In the genomic region with DNA sequence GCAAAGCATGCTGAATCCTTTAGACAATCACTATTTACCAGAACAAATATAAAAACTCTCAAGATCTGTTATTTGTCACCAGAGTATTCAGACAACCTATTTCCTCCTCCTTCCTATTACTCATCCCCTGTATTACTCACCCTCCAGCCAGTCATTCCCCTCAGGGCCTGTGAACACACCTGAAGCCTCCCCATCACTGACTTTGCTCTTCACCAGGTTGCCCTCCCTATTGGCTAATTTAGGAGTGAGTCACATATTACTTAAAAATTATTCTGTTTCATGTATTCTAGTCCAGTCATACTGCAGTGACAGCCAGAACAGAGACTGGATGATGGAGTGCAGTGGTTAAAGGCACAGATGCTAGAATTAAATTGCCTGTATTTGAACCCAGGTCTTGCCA, we compare ENCODE assay signal across 9 cellular contexts. TPM values are rescaled to one million over a fixed set of nuclear protein-coding genes. Genes with fewer than 3 reads are reported as not detected.
DNase-seq lines count a peak whose midpoint lies in the region; ATAC-seq, FAIRE-seq and TF ChIP-seq lines count a peak whose summit lies in the region.
"Had no signal": no experiment of that assay in that cellular context is flagged by ENCODE, and none has a peak within 500 bp of the region (broad histone marks: within the 10 kb centered on the region; RNA-seq: fewer than 3 reads in every experiment).

No MANE protein-coding gene starts in this region.

- H3K9me3 Mint-ChIP-seq in T-helper 2 cell treated with Interferon-gamma antibody and Interleukin-4, amounts not matched to agents 5 μg/mL and 100 μg/mL, for 36 hours: no peaks in the 10 kb centered on the region

- no peaks in the 10 kb centered on the region for H3K27me3 ChIP-seq in K562 (ENCODE audit: control insufficient read depth in 2 of 2, insufficient read depth in 2 of 2, low read length in 2 of 2)

- H3K4me3 Mint-ChIP-seq in T-helper 2 cell treated with Interferon-gamma antibody and Interleukin-4, amounts not matched to agents 5 μg/mL and 100 μg/mL, for 36 hours: peak overlapping the region; percentile 13

- TF ChIP-seq EP300 in K562 (IDR thresholded peaks at IDR 0.05; ENCODE audit: low read length): no peak

- peaks cover 12% of the 10 kb centered on the region for H3K9me3 ChIP-seq in K562 (replicated peaks; ENCODE audit: control insufficient read depth, insufficient read depth, low read depth, low read length)

- no peak for ATAC-seq in K562
- no peak for ATAC-seq in HG03039 (IDR thresholded peaks at IDR 0.05; ENCODE audit: unreplicated experiment)

- intact Hi-C loops in K562 (cut with micrococcal nuclease): loop anchor here (10.0 kb wide), 1 partner anchor 73 kb away; no protein-coding TSS in a partner anchor

- peak overlapping the region; percentile 81 for H3K27ac Mint-ChIP-seq in T-helper 2 cell treated with Interferon-gamma antibody and Interleukin-4, amounts not matched to agents 5 μg/mL and 100 μg/mL, for 36 hours

- POLR2A ChIA-PET in K562 (lab: Yijun Ruan, JAX): no interaction called here

- H4K20me1 ChIP-seq in K562 (replicated peaks; ENCODE audit: control insufficient read depth, insufficient read depth, low read length): no peaks in the 10 kb centered on the region

- FAIRE-seq in H54 (lab: Jason Lieb, UNC): peak; percentile 60
- no peak for FAIRE-seq in K562 (lab: Jason Lieb, UNC)

- no peaks in the 10 kb centered on the region for H3K9me1 ChIP-seq in K562 (ENCODE audit: control insufficient read depth, insufficient read depth, low read length)

- TF ChIP-seq POLR2A in H54 (IDR thresholded peaks at IDR 0.05; ENCODE audit: low read depth, low read length): no peak
- TF ChIP-seq POLR2A in K562 (conservative IDR thresholded peaks at IDR 0.05): no peak

- no peak overlapping the region for H3K4me3 ChIP-seq in K562

- H3K4me2 ChIP-seq in K562 (ENCODE audit: insufficient read depth, low read length): no peak overlapping the region

- BruUV-seq in K562 (replicated peaks; lab: Mats Ljungman, UMichigan): no TSS peak

- 0 out of 2 replicates have a peak overlapping the region, but pooled peaks have one; percentile 45 for H2AFZ ChIP-seq in K562 (ENCODE audit: low read depth, low read length)

- TF ChIP-seq RAD21 in K562 (CRISPR knock-in tag; conservative IDR thresholded peaks at IDR 0.05 in 1 of 2, IDR thresholded peaks at IDR 0.05 in 1 of 2): no peak

- CTCF ChIA-PET in K562 (lab: Yijun Ruan, JAX; ENCODE audit: low intra/inter-chr PET ratio): no interaction called here

- H3K4me1 ChIP-seq in K562 (replicated peaks in 1 of 2; ENCODE audit: control insufficient read depth in 2 of 2, insufficient read depth in 2 of 2, low read length in 2 of 2): peaks cover 0 to 5% of the 10 kb centered on the region in 2 experiments; a peak in 3 of 5 replicates

- no peak overlapping the region for H3K9ac ChIP-seq in K562 (ENCODE audit: insufficient read depth in 1 of 2, low read depth in 2 of 2, low read length in 2 of 2)

- peaks cover 15% of the 10 kb centered on the region for H3K36me3 Mint-ChIP-seq in T-helper 2 cell treated with Interferon-gamma antibody and Interleukin-4, amounts not matched to agents 5 μg/mL and 100 μg/mL, for 36 hours (ENCODE audit: low read depth)

- H3K79me2 ChIP-seq in K562 (ENCODE audit: control insufficient read depth, insufficient read depth, low read length): peaks cover 13% of the 10 kb centered on the region

- in situ Hi-C loops in K562 (cut with MboI): no loop called here

- peaks cover 55% of the 10 kb centered on the region for H3K4me1 Mint-ChIP-seq in T-helper 2 cell treated with Interferon-gamma antibody and Interleukin-4, amounts not matched to agents 5 μg/mL and 100 μg/mL, for 36 hours (ENCODE audit: low read depth)

- H3K27me3 Mint-ChIP-seq in T-helper 2 cell treated with Interferon-gamma antibody and Interleukin-4, amounts not matched to agents 5 μg/mL and 100 μg/mL, for 36 hours (ENCODE audit: low read depth): no peaks in the 10 kb centered on the region

- DNase-seq in H54 (ENCODE audit: insufficient read length, low spot score): peak; percentile 57
- DNase-seq in T-helper 2 cell treated with Interferon-gamma antibody and Interleukin-4, amounts not matched to agents 5 μg/mL and 100 μg/mL, for 36 hours (ENCODE audit: low spot score): peak; percentile 66
- DNase-seq in K562 (ENCODE audit: extremely low read depth in 1 of 4, low spot score in 3 of 4): peak in 1 of 4 experiments; percentile 23
- peak; percentile 74 for DNase-seq in stimulated activated CD4-positive, alpha-beta T cell treated with anti-CD3 and anti-CD28 coated beads, Interleukin-15, amount 100 ng/mL, for 24 hours
- DNase-seq in HuH-7 (ENCODE audit: low spot score): no peak
- no peak for DNase-seq in COLO829 (ENCODE audit: low spot score)
- DNase-seq in GM19238 (ENCODE audit: insufficient read length, low spot score): no peak
- DNase-seq: NCI-H1436 had no signal

- no peak for TF ChIP-seq CTCF in K562 (IDR thresholded peaks at IDR 0.05 in 2 of 3, conservative IDR thresholded peaks at IDR 0.05 in 1 of 3; ENCODE audit: insufficient read depth in 2 of 3, low read depth in 1 of 3, low read length in 3 of 3)

- H3K36me3 ChIP-seq in K562 (ENCODE audit: control insufficient read depth, insufficient read depth, low read length): 0 out of 3 replicates have a peak, but pooled peaks cover under 1% of the 10 kb centered on the region

- no peak overlapping the region for H3K27ac ChIP-seq in K562 (ENCODE audit: extremely low read depth, low read depth, low read length)

TF ChIP-seq in K562, 482 proteins besides CTCF, POLR2A, EP300 and RAD21 (continues in another document):
- TF ChIP-seq CEBPG (CRISPR knock-in tag; IDR thresholded peaks at IDR 0.05) (no peak), CEBPG (tag; conservative IDR thresholded peaks at IDR 0.05 in 1 of 2, IDR thresholded peaks at IDR 0.05 in 1 of 2) (no peak), ZNF668 (CRISPR knock-in tag; IDR thresholded peaks at IDR 0.05) (no peak), PHF21A (IDR thresholded peaks at IDR 0.05; ENCODE audit: borderline replicate concordance, low read depth) (no peak), ZNF436 (CRISPR knock-in tag; IDR thresholded peaks at IDR 0.05) (no peak), JUND (IDR thresholded peaks at IDR 0.05; ENCODE audit: borderline replicate concordance, low read depth, low read length) (no peak), JUND (tag; IDR thresholded peaks at IDR 0.05; ENCODE audit: borderline replicate concordance, low read depth, low read length) (no peak)
- TF ChIP-seq, protein P1, sequence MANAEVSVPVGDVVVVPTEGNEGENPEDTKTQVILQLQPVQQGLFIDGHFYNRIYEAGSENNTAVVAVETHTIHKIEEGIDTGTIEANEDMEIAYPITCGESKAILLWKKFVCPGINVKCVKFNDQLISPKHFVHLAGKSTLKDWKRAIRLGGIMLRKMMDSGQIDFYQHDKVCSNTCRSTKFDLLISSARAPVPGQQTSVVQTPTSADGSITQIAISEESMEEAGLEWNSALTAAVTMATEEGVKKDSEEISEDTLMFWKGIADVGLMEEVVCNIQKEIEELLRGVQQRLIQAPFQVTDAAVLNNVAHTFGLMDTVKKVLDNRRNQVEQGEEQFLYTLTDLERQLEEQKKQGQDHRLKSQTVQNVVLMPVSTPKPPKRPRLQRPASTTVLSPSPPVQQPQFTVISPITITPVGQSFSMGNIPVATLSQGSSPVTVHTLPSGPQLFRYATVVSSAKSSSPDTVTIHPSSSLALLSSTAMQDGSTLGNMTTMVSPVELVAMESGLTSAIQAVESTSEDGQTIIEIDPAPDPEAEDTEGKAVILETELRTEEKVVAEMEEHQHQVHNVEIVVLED (CRISPR knock-in tag; IDR thresholded peaks at IDR 0.05): no peak

RNA-seq across cellular contexts. Expression of gene ATG16L1, which starts 3.7 kb away (rescaled TPM):
- total RNA-seq in K562 (2011; cell fraction: chromatin; rRNA removed; ENCODE audit: low replicate concordance): 70.8 and 90.9 TPM in 2 replicates
- 37.9 and 38.0 TPM in 2 replicates for total RNA-seq in K562 (2011; cell fraction: nucleolus; rRNA removed)
- 41.7 and 49.2 TPM in 2 replicates for total RNA-seq in K562 (2011; cell fraction: nucleoplasm; rRNA removed)
- total RNA-seq in K562 (2014; rRNA removed) (21.2 and 26.9 TPM in 2 replicates), K562 (2014; rRNA removed; fragmentation: Illumina TruSeq; extraction: Trizol) (15.3 and 16.4 TPM in 2 replicates), K562 (2015; rRNA removed; fragmentation: Illumina TruSeq; extraction: Trizol) (17.2 and 18.8 TPM in 2 replicates), K562 (2021) (18.8 and 21.1 TPM in 2 replicates)
- polyA plus RNA-seq in K562 (2011; rRNA removed) (20.7 and 21.2 TPM in 2 replicates), K562 (2014; fragmentation: Illumina TruSeq; extraction: Trizol) (11.6 and 13.0 TPM in 2 replicates), K562 (2014; fragmentation: Nextera tagmentation; extraction: Ambion mirVana) (1 to 10 TPM; 6.4 to 7.0 TPM), K562 (2014; rRNA removed) (17.2 and 21.3 TPM in 2 replicates)
- 11.5 and 12.7 TPM in 2 replicates for polyA plus RNA-seq in K562 (2011; cell fraction: cytosol; rRNA removed)
- polyA plus RNA-seq in K562 (2011; cell fraction: nucleus; rRNA removed): 72.0 and 76.5 TPM in 2 replicates
- polyA plus RNA-seq in K562 (2012): 8.2 and 8.9 TPM in 2 replicates
- polyA minus RNA-seq in K562 (2011; rRNA and poly(A)+ RNA removed): 34.9 and 41.6 TPM in 2 replicates
- polyA minus RNA-seq in K562 (2011; cell fraction: cytosol; rRNA and poly(A)+ RNA removed): 8.5 and 8.8 TPM in 2 replicates
- 37.4 and 52.9 TPM in 2 replicates for polyA minus RNA-seq in K562 (2011; cell fraction: nucleus; rRNA and poly(A)+ RNA removed)

RNA-seq across cellular contexts. Expression of gene SAG, which starts 59.9 kb away (rescaled TPM):
- total RNA-seq in K562 (2011; cell fraction: chromatin; rRNA removed; ENCODE audit: low replicate concordance): not detected in 2 replicates
- not detected in 2 replicates for total RNA-seq in K562 (2011; cell fraction: nucleolus; rRNA removed)
- not detected in 2 replicates for total RNA-seq in K562 (2011; cell fraction: nucleoplasm; rRNA removed)
- total RNA-seq in K562 (2014; rRNA removed) (not detected in 2 replicates), K562 (2014; rRNA removed; fragmentation: Illumina TruSeq; extraction: Trizol) (not detected in 2 replicates), K562 (2015; rRNA removed; fragmentation: Illumina TruSeq; extraction: Trizol) (0.04 TPM in 1 of 2 replicates, not detected in the other), K562 (2021) (0.64 TPM in 1 of 2 replicates, not detected in the other)
- polyA plus RNA-seq in K562 (2011; rRNA removed) (not detected in 2 replicates), K562 (2014; fragmentation: Illumina TruSeq; extraction: Trizol) (not detected in 2 replicates), K562 (2014; fragmentation: Nextera tagmentation; extraction: Ambion mirVana) (under 1 TPM; 0.06 to 0.56 TPM), K562 (2014; rRNA removed) (not detected in 2 replicates)
- polyA plus RNA-seq in K562 (2011; cell fraction: cytosol; rRNA removed): not detected in 2 replicates
- not detected in 2 replicates for polyA plus RNA-seq in K562 (2011; cell fraction: nucleus; rRNA removed)
- 0.03 TPM in 1 of 2 replicates, not detected in the other for polyA plus RNA-seq in K562 (2012)
- polyA minus RNA-seq in K562 (2011; rRNA and poly(A)+ RNA removed): not detected in 2 replicates
- polyA minus RNA-seq in K562 (2011; cell fraction: cytosol; rRNA and poly(A)+ RNA removed): not detected in 2 replicates
- 0.11 TPM in 1 of 2 replicates, not detected in the other for polyA minus RNA-seq in K562 (2011; cell fraction: nucleus; rRNA and poly(A)+ RNA removed)

Comparison
In these comparisons a context has a peak if more than half of its experiments do, and no peak if none do; other contexts are left out.
1. DNase-seq: peak in H54 (single experiment), T-helper 2 cell treated with Interferon-gamma antibody and Interleukin-4, amounts not matched to agents 5 μg/mL and 100 μg/mL, for 36 hours (single experiment) and stimulated activated CD4-positive, alpha-beta T cell treated with anti-CD3 and anti-CD28 coated beads, Interleukin-15, amount 100 ng/mL, for 24 hours (single experiment); none in HuH-7 (single experiment), COLO829 (single experiment) and GM19238 (single experiment).